ENCODE assay signal across 10 cellular contexts in genomic region chr5:122182491-122182921, GRCh38. TPM values are rescaled to one million over a fixed set of nuclear protein-coding genes. Genes with fewer than 3 reads are reported as not detected.
A peak's percentile ranks its signal among the peaks of the same experiment; 100 is the strongest.
DNase-seq lines count a peak whose midpoint lies in the region; ATAC-seq and TF ChIP-seq lines count a peak whose summit lies in the region.
"Had no signal": no experiment of that assay in that cellular context is flagged by ENCODE, and none has a peak within 500 bp of the region (broad histone marks: within the 10 kb centered on the region; RNA-seq: fewer than 3 reads in every experiment).

No MANE protein-coding gene starts in this region.

- H3K9me3 Mint-ChIP-seq in progenitor cell of endocrine pancreas (ENCODE audit: low read depth), result peaks cover 8% of the 10 kb centered on the region

- no peak overlapping the region for H2BK120ac ChIP-seq in mesendoderm (ENCODE audit: low read depth, low read length)

- no peaks in the 10 kb centered on the region for H3K27me3 ChIP-seq in mesendoderm (ENCODE audit: insufficient read depth, low read length, poor library complexity)
- H3K27me3 ChIP-seq: BLaER1 treated with 17β-estradiol and CSF1 and Interleukin-3, amounts not matched to agents 10 nM and 100 nM had no signal

- H4K8ac ChIP-seq in mesendoderm (ENCODE audit: low read depth, low read length), result no peak overlapping the region

- peaks cover 4% of the 10 kb centered on the region for H3K27me3 Mint-ChIP-seq in progenitor cell of endocrine pancreas

- H2BK15ac ChIP-seq in mesendoderm (replicated peaks; ENCODE audit: low read depth), result no peak overlapping the region

- no peak overlapping the region for H3K4me3 ChIP-seq in mesendoderm (ENCODE audit: low read length)
- H3K4me3 ChIP-seq: BLaER1 treated with 17β-estradiol and CSF1 and Interleukin-3, amounts not matched to agents 10 nM and 100 nM had no signal

- H3K9ac ChIP-seq in mesendoderm (ENCODE audit: low read length), result no peak overlapping the region
- H3K9ac ChIP-seq: BLaER1 treated with 17β-estradiol and CSF1 and Interleukin-3, amounts not matched to agents 10 nM and 100 nM had no signal

- no peak overlapping the region for H3K27ac Mint-ChIP-seq in progenitor cell of endocrine pancreas

- H3K27ac ChIP-seq in mesendoderm (ENCODE audit: low read depth, low read length), result no peak overlapping the region
- H3K27ac ChIP-seq: BLaER1 treated with 17β-estradiol and CSF1 and Interleukin-3, amounts not matched to agents 10 nM and 100 nM had no signal

- H2BK5ac ChIP-seq in mesendoderm (ENCODE audit: low read length), result no peak overlapping the region

- H3K79me2 ChIP-seq in mesendoderm (ENCODE audit: control insufficient read depth, insufficient read depth, low read length), result no peaks in the 10 kb centered on the region

- H3K18ac ChIP-seq in mesendoderm (ENCODE audit: low read length), result peak overlapping the region; percentile 42

- H4K5ac ChIP-seq in mesendoderm (ENCODE audit: low read length), result no peak overlapping the region

- H3K4me2 ChIP-seq in mesendoderm (ENCODE audit: low read length), result no peak overlapping the region
- H3K4me2 ChIP-seq: BLaER1 treated with 17β-estradiol and CSF1 and Interleukin-3, amounts not matched to agents 10 nM and 100 nM had no signal

- no CpG with 5 or more reads among the region's 7 CpGs for WGBS in mesendoderm (ENCODE audit: extremely low coverage, insufficient coverage, low lambda C conversion rate)

- no peak overlapping the region for H3K4me3 Mint-ChIP-seq in progenitor cell of endocrine pancreas (ENCODE audit: low read depth)

- H3K4ac ChIP-seq in mesendoderm (ENCODE audit: low read depth, low read length), result no peak overlapping the region

- H3K4me1 ChIP-seq in mesendoderm (ENCODE audit: control insufficient read depth, low read depth, low read length), result peaks cover 11% of the 10 kb centered on the region
- H3K4me1 ChIP-seq: BLaER1 treated with 17β-estradiol and CSF1 and Interleukin-3, amounts not matched to agents 10 nM and 100 nM had no signal

- no peak overlapping the region for H3K23ac ChIP-seq in mesendoderm (ENCODE audit: low read length)

- no peak for TF ChIP-seq CTCF in progenitor cell of endocrine pancreas (IDR thresholded peaks at IDR 0.05; ENCODE audit: unreplicated experiment)

- peak; percentile 85 for DNase-seq in A172 (ENCODE audit: low spot score)
- peak; percentile 15 for DNase-seq in NCI-H1694 (lab: John Stamatoyannopoulos, UW)
- DNase-seq in dedifferentiated amniotic fluid mesenchymal stem cell (ENCODE audit: extremely low spot score), result peak; percentile 50
- DNase-seq in mesendoderm, result peak; percentile 45
- no peak for DNase-seq in NCI-H774 (lab: John Stamatoyannopoulos, UW)
- DNase-seq in SW480 (ENCODE audit: low spot score), result no peak
- DNase-seq in progenitor cell of endocrine pancreas (ENCODE audit: low spot score, unreplicated experiment), result no peak
- DNase-seq: GOT3 had no signal

- no peak overlapping the region for H2AK5ac ChIP-seq in mesendoderm (ENCODE audit: low read length)

- ATAC-seq in GM19035 (IDR thresholded peaks at IDR 0.05; ENCODE audit: unreplicated experiment), result no peak

- no peaks in the 10 kb centered on the region for H3K79me1 ChIP-seq in mesendoderm (ENCODE audit: low read length)

- H3K36me3 ChIP-seq in mesendoderm (ENCODE audit: control insufficient read depth, insufficient read depth, low read length), result no peaks in the 10 kb centered on the region
- H3K36me3 ChIP-seq: BLaER1 treated with 17β-estradiol and CSF1 and Interleukin-3, amounts not matched to agents 10 nM and 100 nM had no signal

- H3K36me3 Mint-ChIP-seq in progenitor cell of endocrine pancreas (ENCODE audit: insufficient read depth), result no peaks in the 10 kb centered on the region

- H3K56ac ChIP-seq in mesendoderm (ENCODE audit: low read length), result no peak overlapping the region

- no peaks in the 10 kb centered on the region for H3K4me1 Mint-ChIP-seq in progenitor cell of endocrine pancreas (ENCODE audit: low read depth)

RNA-seq across cellular contexts. Expression of gene ZNF474, which starts 53.2 kb away (rescaled TPM):
- total RNA-seq in A172 (2014; rRNA removed; shearing (Covaris generic)), result not detected in 2 replicates
- 0.08 TPM for polyA plus RNA-seq in mesendoderm (2013, experiment 1 of 2)
- 0.04 TPM for polyA plus RNA-seq in mesendoderm (2013, experiment 2 of 2)
- 0.29 and 0.43 TPM in 2 replicates for total RNA-seq in progenitor cell of endocrine pancreas

Comparison
In these comparisons a context has a peak if more than half of its experiments do, and no peak if none do; other contexts are left out.
1. DNase-seq: peak in A172 (single experiment), NCI-H1694 (single experiment), dedifferentiated amniotic fluid mesenchymal stem cell (single experiment) and mesendoderm (single experiment); none in NCI-H774 (single experiment), SW480 (single experiment) and progenitor cell of endocrine pancreas (single experiment).